2 cellular contexts compared by ENCODE assay signal in the genomic region with DNA sequence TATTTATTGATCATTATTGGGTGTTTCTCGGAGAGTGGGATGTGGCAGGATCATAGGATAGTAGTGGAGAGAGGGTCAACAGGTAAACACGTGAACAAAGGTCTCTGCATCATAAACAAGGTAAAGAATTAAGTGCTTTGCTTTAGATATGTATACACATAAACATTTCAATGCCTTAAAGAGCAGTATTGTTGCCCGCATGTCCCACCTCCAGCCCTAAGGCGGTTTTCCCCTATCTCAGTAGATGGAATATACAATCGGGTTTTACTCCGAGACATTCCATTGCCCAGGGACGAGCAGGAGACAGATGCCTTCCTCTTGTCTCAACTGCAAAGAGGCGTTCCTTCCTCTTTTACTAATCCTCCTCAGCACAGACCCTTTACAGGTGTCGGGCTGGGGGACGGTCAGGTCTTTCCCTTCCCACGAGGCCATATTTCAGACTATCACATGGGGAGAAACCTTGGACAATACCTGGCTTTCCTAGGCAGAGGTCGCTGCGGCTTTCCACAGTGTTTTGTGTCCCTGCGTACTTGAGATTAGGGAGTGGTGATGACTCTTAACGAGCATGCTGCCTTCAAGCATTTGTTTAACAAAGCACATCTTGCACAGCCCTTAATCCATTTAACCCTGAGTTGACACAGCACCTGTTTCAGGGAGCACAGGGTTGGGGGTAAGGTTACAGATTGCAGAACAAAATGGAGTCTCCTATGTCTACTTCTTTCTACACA.
TF ChIP-seq lines count a peak whose summit lies in the region.

No MANE protein-coding gene starts in this region.

TF ChIP-seq in GM23338, 12 proteins besides CTCF, POLR2A, EP300 and RAD21:
- peak; percentile 48; the same call in 1 of the 2 replicates for TF ChIP-seq CREB1 (CRISPR knock-in tag; IDR thresholded peaks at IDR 0.05; ENCODE audit: low read depth)
TF ChIP-seq in GM23338: peak in this region for 1; not testable (repeated sequence) for 11.

TF ChIP-seq in WTC11, 78 proteins besides CTCF, POLR2A, EP300 and RAD21:
- TF ChIP-seq ETV6 (CRISPR knock-in tag; IDR thresholded peaks at IDR 0.05), result 0 out of 2 replicates have a peak, but pooled peaks have one; percentile 47
